In genomic region chr1:7962636-7963377, GRCh38 we compare ENCODE assay signal across 9 cellular contexts. TPM values are rescaled to one million over a fixed set of nuclear protein-coding genes. Genes with fewer than 3 reads are reported as not detected.
DNase-seq lines count a peak whose midpoint lies in the region; ATAC-seq, FAIRE-seq and TF ChIP-seq lines count a peak whose summit lies in the region.
"Had no signal": no experiment of that assay in that cellular context is flagged by ENCODE, and none has a peak within 500 bp of the region (broad histone marks: within the 10 kb centered on the region; RNA-seq: fewer than 3 reads in every experiment).

No MANE protein-coding gene starts in this region.

- peak overlapping the region; percentile 66 to 93 (median 81) for H3K4me2 ChIP-seq in BLaER1 treated with 17β-estradiol and CSF1 and Interleukin-3, amounts not matched to agents 10 nM and 100 nM
- H3K4me2 ChIP-seq in KMS-11 = peak overlapping the region; percentile 87

- peak overlapping the region; percentile 94 to 100 (median 96) for H3K27ac Mint-ChIP-seq in naive thymus-derived CD8-positive, alpha-beta T cell

- H3K4me1 Mint-ChIP-seq in naive thymus-derived CD8-positive, alpha-beta T cell = peaks cover 19 to 72% (median 61%) of the 10 kb centered on the region in 4 donors

- DNase-seq in bronchial epithelial cell (ENCODE audit: low read depth) (no peak), GDM1 (lab: John Stamatoyannopoulos, UW) (no peak), NCI-H146 treated with DMSO at 0.1 percent for 48 hours (lab: John Stamatoyannopoulos, UW; ENCODE audit: unreplicated experiment) (no peak), NCI-H146 (lab: John Stamatoyannopoulos, UW) (no peak), body of pancreas (no peak)
- DNase-seq in naive thymus-derived CD8-positive, alpha-beta T cell = no peak
- DNase-seq: upper lobe of left lung had no signal

- 0 out of 2 replicates have a peak overlapping the region, but pooled peaks have one; percentile 47 for H2AFZ ChIP-seq in KMS-11 (ENCODE audit: low read depth)

- H4K20me1 ChIP-seq in BLaER1 treated with 17β-estradiol and CSF1 and Interleukin-3, amounts not matched to agents 10 nM and 100 nM = peaks cover 9 to 37% (median 27%) of the 10 kb centered on the region in 11 experiments; a peak in 21 of 22 replicates
- no peaks in the 10 kb centered on the region for H4K20me1 ChIP-seq in KMS-11 (ENCODE audit: insufficient read depth)

- no peak for TF ChIP-seq CTCF in KMS-11 (conservative IDR thresholded peaks at IDR 0.05; ENCODE audit: low read depth, low read length)
- no peak for TF ChIP-seq CTCF in bronchial epithelial cell (IDR thresholded peaks at IDR 0.05; ENCODE audit: insufficient read depth, low read length, severe bottlenecking)
- TF ChIP-seq CTCF in body of pancreas (IDR thresholded peaks at IDR 0.05) = no peak

- peaks cover 0 to 48% (median 6%) of the 10 kb centered on the region in 3 donors for H3K36me3 Mint-ChIP-seq in naive thymus-derived CD8-positive, alpha-beta T cell

- H3K27me3 Mint-ChIP-seq in naive thymus-derived CD8-positive, alpha-beta T cell = peaks cover 0 to 2% (median 0%) of the 10 kb centered on the region in 5 donors

- no peaks in the 10 kb centered on the region for H3K9me3 Mint-ChIP-seq in naive thymus-derived CD8-positive, alpha-beta T cell

- peaks cover 50% of the 10 kb centered on the region for H3K79me2 ChIP-seq in KMS-11 (ENCODE audit: insufficient read depth, low read depth)

- TF ChIP-seq POLR2A in body of pancreas (IDR thresholded peaks at IDR 0.05) = no peak

- peak overlapping the region; percentile 65 to 93 (median 83) for H3K4me3 ChIP-seq in BLaER1 treated with 17β-estradiol and CSF1 and Interleukin-3, amounts not matched to agents 10 nM and 100 nM
- H3K4me3 ChIP-seq in KMS-11 (IDR thresholded peaks at IDR 0.05; ENCODE audit: insufficient read depth, low read depth, low read length) = peak overlapping the region; percentile 33
- peak overlapping the region; percentile 55 for H3K4me3 ChIP-seq in bronchial epithelial cell (ENCODE audit: low read depth, low read length)
- no peak overlapping the region for H3K4me3 ChIP-seq in body of pancreas

- H3K4me3 Mint-ChIP-seq in naive thymus-derived CD8-positive, alpha-beta T cell = peak overlapping the region; percentile 86 to 100 (median 96)

- 85 to 88% methylated on average over 11 of the region's 11 CpGs for WGBS in body of pancreas, 2 donors

- peaks cover 48 to 52% (median 50%) of the 10 kb centered on the region in 11 experiments for H3K36me3 ChIP-seq in BLaER1 treated with 17β-estradiol and CSF1 and Interleukin-3, amounts not matched to agents 10 nM and 100 nM
- H3K36me3 ChIP-seq in KMS-11 (ENCODE audit: insufficient read depth) (peaks cover 12% of the 10 kb centered on the region; the same call in 1 of the 2 replicates), bronchial epithelial cell (ENCODE audit: control insufficient read depth, insufficient read depth, low read length) (peaks cover 20% of the 10 kb centered on the region), body of pancreas (replicated peaks in 1 of 2; ENCODE audit: insufficient read depth in 1 of 2, low read depth in 2 of 2) (peaks cover 0 to 13% of the 10 kb centered on the region in 2 donors)

- POLR2A ChIA-PET in naive thymus-derived CD8-positive, alpha-beta T cell (lab: Charles Lee) = interaction anchor here (0.7 to 1.1 kb wide), 3 partner anchors 10 to 1178 kb away, joined by 3 read pairs; partner anchors contain the start of gene CAMTA1

- peaks cover 24 to 64% (median 50%) of the 10 kb centered on the region in 10 experiments for H3K4me1 ChIP-seq in BLaER1 treated with 17β-estradiol and CSF1 and Interleukin-3, amounts not matched to agents 10 nM and 100 nM
- H3K4me1 ChIP-seq in KMS-11 (ENCODE audit: low read depth, poor library complexity, severe bottlenecking) (peaks cover 30% of the 10 kb centered on the region), body of pancreas (peaks cover 33% of the 10 kb centered on the region)

- no peaks in the 10 kb centered on the region for H3K9me3 ChIP-seq in BLaER1 treated with 17β-estradiol and CSF1 and Interleukin-3, amounts not matched to agents 10 nM and 100 nM (replicated peaks in 1 of 11)
- H3K9me3 ChIP-seq in body of pancreas = no peaks in the 10 kb centered on the region
- H3K9me3 ChIP-seq: upper lobe of left lung had no signal

- no peak for ATAC-seq in naive thymus-derived CD8-positive, alpha-beta T cell
- ATAC-seq in body of pancreas = no peak

- no peak for FAIRE-seq in bronchial epithelial cell (lab: Jason Lieb, UNC)

- no peaks in the 10 kb centered on the region for H3K27me3 ChIP-seq in BLaER1 treated with 17β-estradiol and CSF1 and Interleukin-3, amounts not matched to agents 10 nM and 100 nM
- H3K27me3 ChIP-seq in KMS-11 (ENCODE audit: insufficient read depth, low read depth) = no peaks in the 10 kb centered on the region
- no peaks in the 10 kb centered on the region for H3K27me3 ChIP-seq in bronchial epithelial cell (ENCODE audit: control insufficient read depth, insufficient read depth, low read length)
- H3K27me3 ChIP-seq in body of pancreas = no peaks in the 10 kb centered on the region
- H3K27me3 ChIP-seq: upper lobe of left lung had no signal

- peak overlapping the region in 9 of 11 experiments; percentile 82 to 93 (median 90); a peak in 16 of 22 replicates for H3K27ac ChIP-seq in BLaER1 treated with 17β-estradiol and CSF1 and Interleukin-3, amounts not matched to agents 10 nM and 100 nM
- peak overlapping the region; percentile 74 for H3K27ac ChIP-seq in KMS-11
- no peak overlapping the region for H3K27ac ChIP-seq in body of pancreas

- intact Hi-C loops in body of pancreas (cut with DNase I) = no loop called here

- peak overlapping the region; percentile 80 to 93 (median 90) for H3K9ac ChIP-seq in BLaER1 treated with 17β-estradiol and CSF1 and Interleukin-3, amounts not matched to agents 10 nM and 100 nM
- peak overlapping the region; percentile 83; the same call in 1 of the 2 replicates for H3K9ac ChIP-seq in KMS-11

RNA-seq across cellular contexts. Expression of gene PARK7, which starts 1.3 kb away (rescaled TPM):
- total RNA-seq in bronchial epithelial cell (287 and 307 TPM in 2 replicates), body of pancreas (100 to 1,000 TPM in 1 of 2 donors, 10 to 100 TPM in 1; 88.3 to 110 TPM)
- total RNA-seq in naive thymus-derived CD8-positive, alpha-beta T cell = 100 to 1,000 TPM; 110 to 113 TPM
- polyA plus RNA-seq in naive thymus-derived CD8-positive, alpha-beta T cell = 100 to 1,000 TPM; 318 to 348 (median 345) TPM

RNA-seq across cellular contexts. Expression of gene TNFRSF9, which starts 22.2 kb away (rescaled TPM):
- total RNA-seq in bronchial epithelial cell (0.53 and 6.1 TPM in 2 replicates), body of pancreas (under 1 TPM in 1 of 2 donors, not detected in 1; under 0.01 TPM)
- total RNA-seq in naive thymus-derived CD8-positive, alpha-beta T cell = under 1 TPM; 0.05 to 0.25 TPM
- polyA plus RNA-seq in naive thymus-derived CD8-positive, alpha-beta T cell = 1 to 10 TPM in 1 of 3 donors, under 1 TPM in 2; 0.15 to 5.1 (median 0.24) TPM

Comparison
In these comparisons a context has a peak if more than half of its experiments do, and no peak if none do; other contexts are left out.
1. H3K27ac ChIP-seq: peak in BLaER1 treated with 17β-estradiol and CSF1 and Interleukin-3, amounts not matched to agents 10 nM and 100 nM (9 of 11) and KMS-11 (single experiment); none in body of pancreas (0 of 4).
2. H3K4me3 ChIP-seq: peak in BLaER1 treated with 17β-estradiol and CSF1 and Interleukin-3, amounts not matched to agents 10 nM and 100 nM (10 of 10), KMS-11 (single experiment) and bronchial epithelial cell (single experiment); none in body of pancreas (0 of 2).